ENCODE assay signal across 2 cellular contexts in genomic region chr7:89726548-89726947, GRCh38.
TF ChIP-seq lines count a peak whose summit lies in the region.

No MANE protein-coding gene starts in this region.

TF ChIP-seq in H1, 55 proteins besides CTCF, POLR2A, EP300 and RAD21 (continued from another document):
- TF ChIP-seq MAX (IDR thresholded peaks at IDR 0.05) (no peak), FOSL1 (IDR thresholded peaks at IDR 0.05; ENCODE audit: insufficient read depth, low read depth, low read length) (no peak), BCL11A (IDR thresholded peaks at IDR 0.05; ENCODE audit: low read depth in 2 of 2, low read length in 2 of 2) (no peak), RFX5 (IDR thresholded peaks at IDR 0.05; ENCODE audit: borderline replicate concordance, low read depth, low read length) (no peak), SP4 (IDR thresholded peaks at IDR 0.05; ENCODE audit: low read length) (no peak), RBBP5 (IDR thresholded peaks at IDR 0.05; ENCODE audit: borderline replicate concordance, low read depth, low read length) (no peak), BRCA1 (IDR thresholded peaks at IDR 0.05; ENCODE audit: low read depth, low read length) (no peak), YY1 (IDR thresholded peaks at IDR 0.05; ENCODE audit: low read depth, low read length) (no peak)

TF ChIP-seq in neural cell, 6 proteins besides CTCF, POLR2A, EP300 and RAD21 (continued from another document):
- TF ChIP-seq MXI1 (conservative IDR thresholded peaks at IDR 0.05; ENCODE audit: poor library complexity, severe bottlenecking) = no peak
- TF ChIP-seq EZH2 (IDR thresholded peaks at IDR 0.05; ENCODE audit: borderline replicate concordance, insufficient read depth, low read length, poor library complexity, severe bottlenecking) = no peak
